Comparison of ENCODE assay signal across 1 cellular context in genomic region chr1:26787706-26788514, GRCh38.
A peak's percentile ranks its signal among the peaks of the same experiment; 100 is the strongest.
TF ChIP-seq lines count a peak whose summit lies in the region.

Gene PIGV, plus strand, starts transcription at chr1:26787950. Its CDS starts 2,866 bp downstream, at chr1:26790816.

TF ChIP-seq in K562, 482 proteins besides CTCF, POLR2A, EP300 and RAD21 (continued from another document and continues in another):
- no peak for TF ChIP-seq ZNF318 (IDR thresholded peaks at IDR 0.05; ENCODE audit: borderline replicate concordance in 1 of 2, low read depth in 1 of 2)
- peak; percentile 95; the same call in 1 of the 2 replicates for TF ChIP-seq GATAD2B (IDR thresholded peaks at IDR 0.05; ENCODE audit: borderline replicate concordance)
- peak; percentile 72 for TF ChIP-seq TAF9B (IDR thresholded peaks at IDR 0.05; ENCODE audit: partially characterized antibody)
- TF ChIP-seq MTA3 (IDR thresholded peaks at IDR 0.05; ENCODE audit: borderline replicate concordance) = peak; percentile 74
- peak; percentile 64; the same call in 1 of the 2 replicates for TF ChIP-seq ZBTB1 (CRISPR knock-in tag; IDR thresholded peaks at IDR 0.05; ENCODE audit: borderline replicate concordance, low read depth)
- peak; percentile 69 for TF ChIP-seq ZNF175 (CRISPR knock-in tag; IDR thresholded peaks at IDR 0.05; ENCODE audit: low read depth)
- no peak for TF ChIP-seq BRF1 (IDR thresholded peaks at IDR 0.05; ENCODE audit: borderline replicate concordance, extremely low read depth, insufficient read length)
- no peak for TF ChIP-seq XRCC4 (IDR thresholded peaks at IDR 0.05; ENCODE audit: extremely low read depth, insufficient read depth, insufficient read length)
- peak; percentile 65; the same call in 1 of the 2 replicates for TF ChIP-seq KAT7 (CRISPR knock-in tag; IDR thresholded peaks at IDR 0.05; ENCODE audit: borderline replicate concordance)
- peak; percentile 60 for TF ChIP-seq POLR2AphosphoS5 (IDR thresholded peaks at IDR 0.05; ENCODE audit: control insufficient read depth, insufficient read depth, low read depth, low read length)
- TF ChIP-seq NFIC (IDR thresholded peaks at IDR 0.05) = peak; percentile 16
- 0 out of 2 replicates have a peak, but pooled peaks have one; percentile 78 for TF ChIP-seq PHB (CRISPR knock-in tag; IDR thresholded peaks at IDR 0.05)
- TF ChIP-seq ZNF277 (CRISPR knock-in tag; IDR thresholded peaks at IDR 0.05; ENCODE audit: borderline replicate concordance) = no peak
- TF ChIP-seq SIX5 (IDR thresholded peaks at IDR 0.05; ENCODE audit: borderline replicate concordance in 1 of 2, insufficient read depth in 1 of 2, low read depth in 1 of 2, low read length in 2 of 2) = peak; percentile 20 to 56; a peak in 2 of 4 replicates
- TF ChIP-seq TFAM (CRISPR knock-in tag; conservative IDR thresholded peaks at IDR 0.05) = no peak
- TF ChIP-seq AFF4 (CRISPR knock-in tag; IDR thresholded peaks at IDR 0.05) = peak; percentile 66; the same call in 1 of the 2 replicates
- TF ChIP-seq DNMT1 (IDR thresholded peaks at IDR 0.05) = no peak
- TF ChIP-seq ARID1B (IDR thresholded peaks at IDR 0.05) = no peak; the same call in 1 of the 2 replicates
- TF ChIP-seq THRB (CRISPR knock-in tag; conservative IDR thresholded peaks at IDR 0.05) = 0 out of 2 replicates have a peak, but pooled peaks have one; percentile 24
- TF ChIP-seq JUN (IDR thresholded peaks at IDR 0.05; ENCODE audit: borderline replicate concordance, low read depth, low read length) = no peak
- TF ChIP-seq JUN (CRISPR knock-in tag; IDR thresholded peaks at IDR 0.05; ENCODE audit: borderline replicate concordance) = no peak
- peak; percentile 75 for TF ChIP-seq ELF1 (tag; IDR thresholded peaks at IDR 0.05)
- peak; percentile 95 for TF ChIP-seq VEZF1 (CRISPR knock-in tag; IDR thresholded peaks at IDR 0.05)
- TF ChIP-seq ZNF311 (CRISPR knock-in tag; IDR thresholded peaks at IDR 0.05) = no peak
- no peak for TF ChIP-seq U2AF1 (optimal IDR thresholded peaks at IDR 0.05; ENCODE audit: low read depth, low read length)
- peak in 1 of 3 experiments; percentile 78; a peak in 2 of 6 replicates for TF ChIP-seq ZBTB11 (CRISPR knock-in tag; IDR thresholded peaks at IDR 0.05)
- TF ChIP-seq KDM4B (IDR thresholded peaks at IDR 0.05; ENCODE audit: borderline replicate concordance in 2 of 2, low read depth in 1 of 2) = peak in 1 of 2 experiments; percentile 82; a peak in 1 of 4 replicates
- TF ChIP-seq ZFPM2 (CRISPR knock-in tag; IDR thresholded peaks at IDR 0.05) = peak; percentile 66; the same call in 1 of the 2 replicates
- TF ChIP-seq SLC30A9 (CRISPR knock-in tag; IDR thresholded peaks at IDR 0.05) = no peak
- peak; percentile 28; the same call in 1 of the 2 replicates for TF ChIP-seq C11orf30 (IDR thresholded peaks at IDR 0.05; ENCODE audit: low read depth)
- peak in 1 of 2 experiments; percentile 69; a peak in 1 of 4 replicates for TF ChIP-seq FOXA3 (CRISPR knock-in tag; conservative IDR thresholded peaks at IDR 0.05 in 1 of 2, IDR thresholded peaks at IDR 0.05 in 1 of 2)
- no peak; the same call in 1 of the 2 replicates for TF ChIP-seq GMEB1 (CRISPR knock-in tag; IDR thresholded peaks at IDR 0.05)
- no peak for TF ChIP-seq BCL6 (CRISPR knock-in tag; IDR thresholded peaks at IDR 0.05)
- TF ChIP-seq ZNF124 (CRISPR knock-in tag; IDR thresholded peaks at IDR 0.05) = no peak
